In the genomic region with DNA sequence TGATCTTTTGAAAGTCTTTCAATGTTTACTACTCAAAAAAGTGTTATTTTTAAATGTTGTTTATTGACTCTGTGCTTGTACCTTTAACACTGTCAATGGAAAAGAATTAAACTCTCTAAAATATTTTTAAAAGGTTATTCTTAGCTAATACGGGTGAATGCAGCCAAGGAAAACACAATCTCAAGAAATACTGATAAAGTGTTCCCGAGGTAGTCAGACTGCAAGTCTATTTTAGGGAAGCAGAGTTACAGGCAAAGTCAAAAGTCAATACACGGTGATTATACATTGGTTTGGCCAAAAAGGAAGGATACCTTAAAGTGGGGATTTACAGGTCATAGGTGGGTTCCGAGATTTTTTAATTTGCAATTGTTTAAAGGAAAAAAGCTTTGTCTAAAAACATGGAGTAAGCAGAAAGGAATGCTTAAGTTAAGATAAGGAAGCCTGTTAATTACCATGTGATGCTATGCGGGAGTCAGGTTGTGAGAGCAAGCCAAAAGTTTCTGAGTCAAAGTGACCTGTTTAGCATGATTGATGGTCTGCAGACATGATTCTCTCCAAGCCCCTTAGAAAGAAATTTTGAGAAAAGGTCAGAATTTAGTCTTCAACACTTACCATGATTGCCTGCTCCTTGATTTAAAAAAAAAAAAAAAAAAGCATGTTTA, we compare ENCODE assay signal across 1 cellular context.
TF ChIP-seq lines count a peak whose summit lies in the region.

No MANE protein-coding gene starts in this region.

TF ChIP-seq in GM23338, 12 proteins besides CTCF, POLR2A, EP300 and RAD21:
- TF ChIP-seq, protein P1, sequence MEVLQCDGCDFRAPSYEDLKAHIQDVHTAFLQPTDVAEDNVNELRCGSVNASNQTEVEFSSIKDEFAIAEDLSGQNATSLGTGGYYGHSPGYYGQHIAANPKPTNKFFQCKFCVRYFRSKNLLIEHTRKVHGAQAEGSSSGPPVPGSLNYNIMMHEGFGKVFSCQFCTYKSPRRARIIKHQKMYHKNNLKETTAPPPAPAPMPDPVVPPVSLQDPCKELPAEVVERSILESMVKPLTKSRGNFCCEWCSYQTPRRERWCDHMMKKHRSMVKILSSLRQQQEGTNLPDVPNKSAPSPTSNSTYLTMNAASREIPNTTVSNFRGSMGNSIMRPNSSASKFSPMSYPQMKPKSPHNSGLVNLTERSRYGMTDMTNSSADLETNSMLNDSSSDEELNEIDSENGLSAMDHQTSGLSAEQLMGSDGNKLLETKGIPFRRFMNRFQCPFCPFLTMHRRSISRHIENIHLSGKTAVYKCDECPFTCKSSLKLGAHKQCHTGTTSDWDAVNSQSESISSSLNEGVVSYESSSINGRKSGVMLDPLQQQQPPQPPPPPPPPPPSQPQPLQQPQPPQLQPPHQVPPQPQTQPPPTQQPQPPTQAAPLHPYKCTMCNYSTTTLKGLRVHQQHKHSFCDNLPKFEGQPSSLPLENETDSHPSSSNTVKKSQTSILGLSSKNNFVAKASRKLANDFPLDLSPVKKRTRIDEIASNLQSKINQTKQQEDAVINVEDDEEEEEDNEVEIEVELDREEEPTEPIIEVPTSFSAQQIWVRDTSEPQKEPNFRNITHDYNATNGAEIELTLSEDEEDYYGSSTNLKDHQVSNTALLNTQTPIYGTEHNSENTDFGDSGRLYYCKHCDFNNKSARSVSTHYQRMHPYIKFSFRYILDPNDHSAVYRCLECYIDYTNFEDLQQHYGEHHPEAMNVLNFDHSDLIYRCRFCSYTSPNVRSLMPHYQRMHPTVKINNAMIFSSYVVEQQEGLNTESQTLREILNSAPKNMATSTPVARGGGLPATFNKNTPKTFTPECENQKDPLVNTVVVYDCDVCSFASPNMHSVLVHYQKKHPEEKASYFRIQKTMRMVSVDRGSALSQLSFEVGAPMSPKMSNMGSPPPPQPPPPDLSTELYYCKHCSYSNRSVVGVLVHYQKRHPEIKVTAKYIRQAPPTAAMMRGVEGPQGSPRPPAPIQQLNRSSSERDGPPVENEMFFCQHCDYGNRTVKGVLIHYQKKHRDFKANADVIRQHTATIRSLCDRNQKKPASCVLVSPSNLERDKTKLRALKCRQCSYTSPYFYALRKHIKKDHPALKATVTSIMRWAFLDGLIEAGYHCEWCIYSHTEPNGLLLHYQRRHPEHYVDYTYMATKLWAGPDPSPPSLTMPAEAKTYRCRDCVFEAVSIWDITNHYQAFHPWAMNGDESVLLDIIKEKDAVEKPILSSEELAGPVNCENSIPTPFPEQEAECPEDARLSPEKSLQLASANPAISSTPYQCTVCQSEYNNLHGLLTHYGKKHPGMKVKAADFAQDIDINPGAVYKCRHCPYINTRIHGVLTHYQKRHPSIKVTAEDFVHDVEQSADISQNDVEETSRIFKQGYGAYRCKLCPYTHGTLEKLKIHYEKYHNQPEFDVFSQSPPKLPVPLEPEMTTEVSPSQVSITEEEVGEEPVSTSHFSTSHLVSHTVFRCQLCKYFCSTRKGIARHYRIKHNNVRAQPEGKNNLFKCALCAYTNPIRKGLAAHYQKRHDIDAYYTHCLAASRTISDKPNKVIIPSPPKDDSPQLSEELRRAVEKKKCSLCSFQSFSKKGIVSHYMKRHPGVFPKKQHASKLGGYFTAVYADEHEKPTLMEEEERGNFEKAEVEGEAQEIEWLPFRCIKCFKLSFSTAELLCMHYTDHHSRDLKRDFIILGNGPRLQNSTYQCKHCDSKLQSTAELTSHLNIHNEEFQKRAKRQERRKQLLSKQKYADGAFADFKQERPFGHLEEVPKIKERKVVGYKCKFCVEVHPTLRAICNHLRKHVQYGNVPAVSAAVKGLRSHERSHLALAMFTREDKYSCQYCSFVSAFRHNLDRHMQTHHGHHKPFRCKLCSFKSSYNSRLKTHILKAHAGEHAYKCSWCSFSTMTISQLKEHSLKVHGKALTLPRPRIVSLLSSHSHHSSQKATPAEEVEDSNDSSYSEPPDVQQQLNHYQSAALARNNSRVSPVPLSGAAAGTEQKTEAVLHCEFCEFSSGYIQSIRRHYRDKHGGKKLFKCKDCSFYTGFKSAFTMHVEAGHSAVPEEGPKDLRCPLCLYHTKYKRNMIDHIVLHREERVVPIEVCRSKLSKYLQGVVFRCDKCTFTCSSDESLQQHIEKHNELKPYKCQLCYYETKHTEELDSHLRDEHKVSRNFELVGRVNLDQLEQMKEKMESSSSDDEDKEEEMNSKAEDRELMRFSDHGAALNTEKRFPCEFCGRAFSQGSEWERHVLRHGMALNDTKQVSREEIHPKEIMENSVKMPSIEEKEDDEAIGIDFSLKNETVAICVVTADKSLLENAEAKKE (CRISPR knock-in tag; IDR thresholded peaks at IDR 0.05): no peak
- TF ChIP-seq JUNB (IDR thresholded peaks at IDR 0.05; ENCODE audit: unreplicated experiment): no peak
- TF ChIP-seq STAT1 (IDR thresholded peaks at IDR 0.05; ENCODE audit: unreplicated experiment): no peak
- no peak for TF ChIP-seq EZH2phosphoT487 (IDR thresholded peaks at IDR 0.05; ENCODE audit: unreplicated experiment)
- TF ChIP-seq ZNF114 (CRISPR knock-in tag; IDR thresholded peaks at IDR 0.05): no peak
- no peak for TF ChIP-seq ZNF331 (CRISPR knock-in tag; IDR thresholded peaks at IDR 0.05; ENCODE audit: low read depth)
- TF ChIP-seq EZH2 (IDR thresholded peaks at IDR 0.05; ENCODE audit: low read depth, unreplicated experiment): no peak
- no peak for TF ChIP-seq CREB1 (CRISPR knock-in tag; IDR thresholded peaks at IDR 0.05; ENCODE audit: low read depth)
- no peak for TF ChIP-seq POLR2AphosphoS5 (IDR thresholded peaks at IDR 0.05; ENCODE audit: low read depth)
- TF ChIP-seq, protein P2, sequence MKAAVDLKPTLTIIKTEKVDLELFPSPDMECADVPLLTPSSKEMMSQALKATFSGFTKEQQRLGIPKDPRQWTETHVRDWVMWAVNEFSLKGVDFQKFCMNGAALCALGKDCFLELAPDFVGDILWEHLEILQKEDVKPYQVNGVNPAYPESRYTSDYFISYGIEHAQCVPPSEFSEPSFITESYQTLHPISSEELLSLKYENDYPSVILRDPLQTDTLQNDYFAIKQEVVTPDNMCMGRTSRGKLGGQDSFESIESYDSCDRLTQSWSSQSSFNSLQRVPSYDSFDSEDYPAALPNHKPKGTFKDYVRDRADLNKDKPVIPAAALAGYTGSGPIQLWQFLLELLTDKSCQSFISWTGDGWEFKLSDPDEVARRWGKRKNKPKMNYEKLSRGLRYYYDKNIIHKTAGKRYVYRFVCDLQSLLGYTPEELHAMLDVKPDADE (IDR thresholded peaks at IDR 0.05): no peak
- no peak for TF ChIP-seq NANOG (IDR thresholded peaks at IDR 0.05; ENCODE audit: borderline replicate concordance)
- TF ChIP-seq, protein P3, sequence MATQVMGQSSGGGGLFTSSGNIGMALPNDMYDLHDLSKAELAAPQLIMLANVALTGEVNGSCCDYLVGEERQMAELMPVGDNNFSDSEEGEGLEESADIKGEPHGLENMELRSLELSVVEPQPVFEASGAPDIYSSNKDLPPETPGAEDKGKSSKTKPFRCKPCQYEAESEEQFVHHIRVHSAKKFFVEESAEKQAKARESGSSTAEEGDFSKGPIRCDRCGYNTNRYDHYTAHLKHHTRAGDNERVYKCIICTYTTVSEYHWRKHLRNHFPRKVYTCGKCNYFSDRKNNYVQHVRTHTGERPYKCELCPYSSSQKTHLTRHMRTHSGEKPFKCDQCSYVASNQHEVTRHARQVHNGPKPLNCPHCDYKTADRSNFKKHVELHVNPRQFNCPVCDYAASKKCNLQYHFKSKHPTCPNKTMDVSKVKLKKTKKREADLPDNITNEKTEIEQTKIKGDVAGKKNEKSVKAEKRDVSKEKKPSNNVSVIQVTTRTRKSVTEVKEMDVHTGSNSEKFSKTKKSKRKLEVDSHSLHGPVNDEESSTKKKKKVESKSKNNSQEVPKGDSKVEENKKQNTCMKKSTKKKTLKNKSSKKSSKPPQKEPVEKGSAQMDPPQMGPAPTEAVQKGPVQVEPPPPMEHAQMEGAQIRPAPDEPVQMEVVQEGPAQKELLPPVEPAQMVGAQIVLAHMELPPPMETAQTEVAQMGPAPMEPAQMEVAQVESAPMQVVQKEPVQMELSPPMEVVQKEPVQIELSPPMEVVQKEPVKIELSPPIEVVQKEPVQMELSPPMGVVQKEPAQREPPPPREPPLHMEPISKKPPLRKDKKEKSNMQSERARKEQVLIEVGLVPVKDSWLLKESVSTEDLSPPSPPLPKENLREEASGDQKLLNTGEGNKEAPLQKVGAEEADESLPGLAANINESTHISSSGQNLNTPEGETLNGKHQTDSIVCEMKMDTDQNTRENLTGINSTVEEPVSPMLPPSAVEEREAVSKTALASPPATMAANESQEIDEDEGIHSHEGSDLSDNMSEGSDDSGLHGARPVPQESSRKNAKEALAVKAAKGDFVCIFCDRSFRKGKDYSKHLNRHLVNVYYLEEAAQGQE (IDR thresholded peaks at IDR 0.05; ENCODE audit: unreplicated experiment): no peak
TF ChIP-seq in GM23338: peak in this region for 0.
